ENCODE assay signal across 9 cellular contexts in genomic region chr19:48351341-48351752, GRCh38. TPM values are rescaled to one million over a fixed set of nuclear protein-coding genes. Genes with fewer than 3 reads are reported as not detected.
DNase-seq lines count a peak whose midpoint lies in the region; ATAC-seq and TF ChIP-seq lines count a peak whose summit lies in the region.
"Had no signal": no experiment of that assay in that cellular context is flagged by ENCODE, and none has a peak within 500 bp of the region (broad histone marks: within the 10 kb centered on the region; RNA-seq: fewer than 3 reads in every experiment).

No MANE protein-coding gene starts in this region.

- H3K4me1 Mint-ChIP-seq in CD14-positive monocyte = no peaks in the 10 kb centered on the region
- peaks cover 6% of the 10 kb centered on the region for H3K4me1 Mint-ChIP-seq in activated T-cell treated with anti-CD3 and anti-CD28 coated beads, Interleukin-2, amount 50 U/mL, for 72 hours (ENCODE audit: low read depth)

- peak; percentile 85 to 88 for ATAC-seq in activated T-cell treated with anti-CD3 and anti-CD28 coated beads, Interleukin-2, amount 50 U/mL, for 72 hours (replicated peaks in 1 of 2)
- ATAC-seq in GM21786 (IDR thresholded peaks at IDR 0.05; ENCODE audit: unreplicated experiment) = no peak

- no peak overlapping the region for H3K4me3 ChIP-seq in HEK293 (ENCODE audit: low read depth, low read length)
- H3K4me3 ChIP-seq in foreskin fibroblast (ENCODE audit: low read depth in 1 of 2, low read length in 2 of 2) = no peak overlapping the region
- H3K4me3 ChIP-seq in ovary = no peak overlapping the region

- H3K27ac ChIP-seq in HEK293 (ENCODE audit: extremely low read depth, low read depth, low read length) = no peak overlapping the region
- H3K27ac ChIP-seq in ovary = no peak overlapping the region

- no peaks in the 10 kb centered on the region for H3K4me1 ChIP-seq in HEK293 (ENCODE audit: control insufficient read depth, insufficient read depth, low read length)
- H3K4me1 ChIP-seq in ovary (ENCODE audit: insufficient read depth) = peaks cover 2% of the 10 kb centered on the region

- intact Hi-C loops in CD14-positive monocyte (cut with micrococcal nuclease) = loop anchor here (5.0 kb wide), 2 partner anchors 34 to 39 kb away; no protein-coding TSS in a partner anchor
- intact Hi-C loops in ovary (cut with DNase I) = no loop called here

- H3K27me3 Mint-ChIP-seq in CD14-positive monocyte (ENCODE audit: low read depth in 3 of 3) = peaks cover 0 to 3% (median 0%) of the 10 kb centered on the region in 3 donors
- no peaks in the 10 kb centered on the region for H3K27me3 Mint-ChIP-seq in activated T-cell treated with anti-CD3 and anti-CD28 coated beads, Interleukin-2, amount 50 U/mL, for 72 hours (ENCODE audit: low read depth)
- H3K27me3 Mint-ChIP-seq: stimulated activated naive CD8-positive, alpha-beta T cell treated with anti-CD3 and anti-CD28 coated beads, Interleukin-15, Interleukin-2, amounts not matched to agents 100 ng/mL and 50 ng/mL, for 24 hours had no signal

- H3K9me3 ChIP-seq in HEK293 (ENCODE audit: control insufficient read depth, insufficient read depth, low read depth, low read length) (no peaks in the 10 kb centered on the region), ovary (no peaks in the 10 kb centered on the region)

- DNase-seq in CD14-positive monocyte (ENCODE audit: low spot score) (peak; percentile 76), OCI-M1 (lab: John Stamatoyannopoulos, UW) (peak; percentile 78), foreskin fibroblast (peak in 1 of 2 donors; percentile 68), ovary (peak; percentile 37 to 74 (median 60)), ureter (ENCODE audit: low spot score) (peak; percentile 73)
- peak; percentile 75 to 85 for DNase-seq in activated T-cell treated with anti-CD3 and anti-CD28 coated beads, Interleukin-2, amount 50 U/mL, for 72 hours

- POLR2A ChIA-PET in HEK293 (lab: Yijun Ruan, JAX) = interaction anchor here (0.5 to 2.1 kb wide), 4 partner anchors 12 to 108 kb away, joined by 4 to 7 read pairs (median 4); partner anchors contain the start of genes SYNGR4 and TMEM143

- TF ChIP-seq CTCF in CD14-positive monocyte (IDR thresholded peaks at IDR 0.05) (peak; percentile 83), HEK293 (tag by site-specific recombination; IDR thresholded peaks at IDR 0.05) (peak; percentile 80), foreskin fibroblast (IDR thresholded peaks at IDR 0.05; ENCODE audit: low read depth, low read length) (peak; percentile 78), ovary (IDR thresholded peaks at IDR 0.05) (no peak)

- CTCF ChIA-PET in HEK293 (lab: Yijun Ruan, JAX) = interaction anchor here (0.6 to 2.2 kb wide), 19 partner anchors 9 to 323 kb away, joined by 3 to 25 read pairs (median 3); partner anchors contain the start of genes KDELR1, SYNGR4 and TMEM143

- no peak overlapping the region for H3K4me3 Mint-ChIP-seq in CD14-positive monocyte
- no peak overlapping the region for H3K4me3 Mint-ChIP-seq in activated T-cell treated with anti-CD3 and anti-CD28 coated beads, Interleukin-2, amount 50 U/mL, for 72 hours
- H3K4me3 Mint-ChIP-seq: stimulated activated naive CD8-positive, alpha-beta T cell treated with anti-CD3 and anti-CD28 coated beads, Interleukin-15, Interleukin-2, amounts not matched to agents 100 ng/mL and 50 ng/mL, for 24 hours had no signal

- H3K36me3 Mint-ChIP-seq in CD14-positive monocyte = peaks cover 6 to 11% of the 10 kb centered on the region in 2 donors
- H3K36me3 Mint-ChIP-seq in activated T-cell treated with anti-CD3 and anti-CD28 coated beads, Interleukin-2, amount 50 U/mL, for 72 hours (ENCODE audit: insufficient read depth in 2 of 2) = peaks cover 0 to 3% of the 10 kb centered on the region in 2 donors

- no peaks in the 10 kb centered on the region for H3K36me3 ChIP-seq in HEK293 (ENCODE audit: control insufficient read depth in 2 of 2, insufficient read depth in 1 of 2, low read length in 2 of 2)
- H3K36me3 ChIP-seq in ovary = no peaks in the 10 kb centered on the region

- no peak for TF ChIP-seq POLR2A in ovary (IDR thresholded peaks at IDR 0.05)

- 49 to 58% (median 53%) methylated on average over 8 of the region's 8 CpGs for WGBS in ovary, 3 donors

- TF ChIP-seq EP300 in ovary (IDR thresholded peaks at IDR 0.05) = no peak

- H3K27ac Mint-ChIP-seq in CD14-positive monocyte = peak overlapping the region in 2 of 7 donors; percentile 26 to 71
- no peak overlapping the region for H3K27ac Mint-ChIP-seq in activated T-cell treated with anti-CD3 and anti-CD28 coated beads, Interleukin-2, amount 50 U/mL, for 72 hours
- H3K27ac Mint-ChIP-seq: stimulated activated naive CD8-positive, alpha-beta T cell treated with anti-CD3 and anti-CD28 coated beads, Interleukin-15, Interleukin-2, amounts not matched to agents 100 ng/mL and 50 ng/mL, for 24 hours had no signal

- peaks cover 0 to 3% (median 0%) of the 10 kb centered on the region in 7 donors for H3K9me3 Mint-ChIP-seq in CD14-positive monocyte
- H3K9me3 Mint-ChIP-seq in activated T-cell treated with anti-CD3 and anti-CD28 coated beads, Interleukin-2, amount 50 U/mL, for 72 hours = no peaks in the 10 kb centered on the region
- H3K9me3 Mint-ChIP-seq: stimulated activated naive CD8-positive, alpha-beta T cell treated with anti-CD3 and anti-CD28 coated beads, Interleukin-15, Interleukin-2, amounts not matched to agents 100 ng/mL and 50 ng/mL, for 24 hours had no signal

- no peaks in the 10 kb centered on the region for H3K27me3 ChIP-seq in ovary

TF ChIP-seq in HEK293, 187 proteins besides CTCF, POLR2A, EP300 and RAD21 (continues in another document):
- 0 out of 2 replicates have a peak, but pooled peaks have one; percentile 17 for TF ChIP-seq ZNF654 (tag by site-specific recombination; IDR thresholded peaks at IDR 0.05; ENCODE audit: low read depth)
- no peak for TF ChIP-seq WT1 (tag by site-specific recombination; IDR thresholded peaks at IDR 0.05)
- TF ChIP-seq ZNF670 (tag by site-specific recombination; IDR thresholded peaks at IDR 0.05; ENCODE audit: low read depth) = no peak
- peak; percentile 30; the same call in 1 of the 2 replicates for TF ChIP-seq SP7 (tag by site-specific recombination; IDR thresholded peaks at IDR 0.05)
- TF ChIP-seq KLF17 (tag by site-specific recombination; IDR thresholded peaks at IDR 0.05) = no peak
- TF ChIP-seq ZFP3 (tag by site-specific recombination; IDR thresholded peaks at IDR 0.05; ENCODE audit: low read depth) = no peak
- no peak for TF ChIP-seq SP2 (tag by site-specific recombination; IDR thresholded peaks at IDR 0.05)
- peak; percentile 100 for TF ChIP-seq ZNF623 (tag by site-specific recombination; IDR thresholded peaks at IDR 0.05)
- TF ChIP-seq ZNF26 (tag by site-specific recombination; IDR thresholded peaks at IDR 0.05) = no peak

RNA-seq across cellular contexts. Expression of gene TMEM143, which starts 12.4 kb away (rescaled TPM):
- polyA plus RNA-seq in CD14-positive monocyte (1 to 10 TPM; 1.7 to 2.1 TPM), ovary (1 to 10 TPM; 4.1 to 6.0 TPM)
- 10 to 100 TPM; 20.9 to 26.2 TPM for total RNA-seq in activated T-cell treated with anti-CD3 and anti-CD28 coated beads, Interleukin-2, amount 50 U/mL, for 72 hours
- total RNA-seq in ovary (1 to 10 TPM; 3.3 to 9.7 (median 7.7) TPM), ureter (6.7 TPM)

RNA-seq across cellular contexts. Expression of gene SYNGR4, which starts 12.8 kb away (rescaled TPM):
- polyA plus RNA-seq in CD14-positive monocyte (not detected), ovary (not detected)
- under 1 TPM; 0.25 to 0.34 TPM for total RNA-seq in activated T-cell treated with anti-CD3 and anti-CD28 coated beads, Interleukin-2, amount 50 U/mL, for 72 hours
- total RNA-seq in ovary (not detected), ureter (not detected)

RNA-seq across cellular contexts. Expression of gene EMP3, which starts 26.0 kb away (rescaled TPM):
- polyA plus RNA-seq in CD14-positive monocyte (1,000 to 10,000 TPM in 1 of 2 donors, 100 to 1,000 TPM in 1; 996 to 1,036 TPM), ovary (100 to 1,000 TPM in 1 of 2 donors, 10 to 100 TPM in 1; 92.5 to 163 TPM)
- 100 to 1,000 TPM; 150 to 174 TPM for total RNA-seq in activated T-cell treated with anti-CD3 and anti-CD28 coated beads, Interleukin-2, amount 50 U/mL, for 72 hours
- total RNA-seq in ovary (100 to 1,000 TPM in 5 of 7 donors, 10 to 100 TPM in 2; 23.2 to 148 (median 120) TPM), ureter (31.6 TPM)

RNA-seq across cellular contexts. Expression of gene KDELR1, which starts 40.0 kb away (rescaled TPM):
- polyA plus RNA-seq in CD14-positive monocyte (10 to 100 TPM; 42.0 to 51.3 TPM), ovary (100 to 1,000 TPM; 180 to 333 TPM)
- 100 to 1,000 TPM; 101 to 103 TPM for total RNA-seq in activated T-cell treated with anti-CD3 and anti-CD28 coated beads, Interleukin-2, amount 50 U/mL, for 72 hours
- total RNA-seq in ovary (100 to 1,000 TPM in 6 of 7 donors, 10 to 100 TPM in 1; 94.0 to 202 (median 170) TPM), ureter (146 TPM)

RNA-seq across cellular contexts. Expression of gene GRIN2D, which starts 42.1 kb away (rescaled TPM):
- polyA plus RNA-seq in CD14-positive monocyte = under 1 TPM in 1 of 2 donors, not detected in 1; 0.13 TPM
- total RNA-seq in activated T-cell treated with anti-CD3 and anti-CD28 coated beads, Interleukin-2, amount 50 U/mL, for 72 hours = under 1 TPM; 0.39 to 0.46 TPM
- under 1 TPM in 6 of 7 donors, not detected in 1; 0.10 to 0.32 (median 0.18) TPM for total RNA-seq in ovary
- under 1 TPM; 0.12 TPM for polyA plus RNA-seq in ovary
- total RNA-seq in ureter = 0.86 TPM

Comparison
In these comparisons a context has a peak if more than half of its experiments do, and no peak if none do; other contexts are left out.
1. CTCF ChIP-seq: peak in CD14-positive monocyte (single experiment), HEK293 (single experiment) and foreskin fibroblast (single experiment); none in ovary (0 of 3).
2. intact Hi-C loops: an anchor here in CD14-positive monocyte (5.0 kb wide); none called in ovary.